Comparison of ENCODE assay signal across 9 cellular contexts in the genomic region with DNA sequence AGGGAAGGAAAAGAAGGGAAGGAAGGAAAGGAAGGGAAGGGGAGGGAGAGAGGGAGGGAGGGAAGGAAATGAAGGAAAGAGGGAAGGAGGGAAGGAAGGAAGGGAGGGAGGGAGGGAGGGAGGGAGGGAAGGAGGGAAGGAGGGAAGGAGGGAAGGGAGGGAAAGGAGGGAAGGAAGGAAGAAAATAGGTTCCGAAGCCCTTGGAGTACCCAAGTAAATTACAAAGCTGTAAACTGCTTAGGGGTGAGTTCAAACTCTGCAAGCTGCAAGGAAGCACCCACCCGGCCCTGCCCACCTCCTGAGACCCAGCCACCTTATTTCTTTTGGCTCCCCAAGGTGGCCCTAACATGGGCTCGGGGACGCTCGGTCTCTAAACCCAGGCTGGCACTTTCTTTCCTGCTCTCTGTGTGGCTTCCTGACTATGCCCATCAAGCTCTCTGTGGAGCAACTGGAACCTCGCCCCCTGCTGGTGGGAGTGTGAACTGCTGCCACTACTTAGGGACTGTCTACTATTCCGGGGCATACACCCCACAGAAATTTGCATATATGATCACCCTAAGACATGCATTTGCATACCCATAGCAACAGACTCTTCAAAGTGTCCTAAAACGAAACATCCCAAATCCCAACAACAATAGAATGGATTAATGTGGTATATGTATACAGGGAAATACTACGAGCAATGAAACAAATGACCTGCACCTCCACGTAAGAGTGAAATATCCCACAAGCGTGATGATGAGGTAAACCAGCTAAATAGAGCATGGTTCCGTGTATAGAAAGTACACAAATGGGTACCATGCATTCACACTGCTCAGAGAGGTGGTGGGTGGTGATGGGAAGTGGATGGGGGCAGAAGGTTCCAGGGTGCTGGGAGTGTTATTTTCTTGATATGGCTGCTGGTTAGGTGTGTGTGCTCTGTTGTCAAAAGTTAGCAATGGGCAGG.
DNase-seq lines count a peak whose midpoint lies in the region; ATAC-seq, FAIRE-seq and TF ChIP-seq lines count a peak whose summit lies in the region.
"Had no signal": no experiment of that assay in that cellular context is flagged by ENCODE, and none has a peak within 500 bp of the region (broad histone marks: within the 10 kb centered on the region; RNA-seq: fewer than 3 reads in every experiment).

No MANE protein-coding gene starts in this region.

- H3K36me3 Mint-ChIP-seq in immature natural killer cell = no peaks in the 10 kb centered on the region

- POLR2A ChIA-PET in RWPE1 (lab: Yijun Ruan, JAX; ENCODE audit: low non-redundant PET) = no interaction called here

- peak overlapping the region in 2 of 6 donors; percentile 63 to 80 for H3K27ac Mint-ChIP-seq in immature natural killer cell

- peaks cover 0 to 3% (median 3%) of the 10 kb centered on the region in 3 donors for H3K27me3 Mint-ChIP-seq in immature natural killer cell (ENCODE audit: low read depth in 3 of 3)

- DNase-seq in NCI-H1436 (lab: John Stamatoyannopoulos, UW) (peak; percentile 4), NCI-H1436 treated with DMSO at 0.1 percent for 48 hours (lab: John Stamatoyannopoulos, UW) (no peak), RWPE1 (ENCODE audit: low spot score) (peak; percentile 2), immature natural killer cell (peak; percentile 60 to 74 (median 61)), frontal cortex (ENCODE audit: low spot score in 2 of 2) (no peak)
- DNase-seq in activated naive CD4-positive, alpha-beta T cell (lab: John Stamatoyannopoulos, UW) = peak; percentile 33 to 71 (median 60)
- peak; percentile 54 for DNase-seq in stimulated activated CD8-positive, alpha-beta memory T cell treated with anti-CD3 and anti-CD28 coated beads, Interleukin-12 subunit alpha, Interleukin-12 subunit beta, amount 100 ng/mL, for 24 hours (ENCODE audit: extremely low read depth)

- H3K4me3 Mint-ChIP-seq in immature natural killer cell = peak overlapping the region in 2 of 5 donors; percentile 42 to 54

- no peaks in the 10 kb centered on the region for H3K9me3 Mint-ChIP-seq in immature natural killer cell

- peak; percentile 60 for ATAC-seq in HG02884 (IDR thresholded peaks at IDR 0.05; ENCODE audit: unreplicated experiment)

- no peak for FAIRE-seq in frontal cortex (lab: Jason Lieb, UNC)

- CTCF ChIA-PET in RWPE1 (lab: Yijun Ruan, JAX) = interaction anchor here (0.8 kb wide), 2 partner anchors 14 to 20 kb away, joined by 3 to 6 read pairs; no protein-coding TSS in a partner anchor

- no peak overlapping the region for H3K27ac ChIP-seq in RWPE1
- H3K27ac ChIP-seq: BLaER1 treated with 17β-estradiol and CSF1 and Interleukin-3, amounts not matched to agents 10 nM and 100 nM had no signal

- H3K4me1 Mint-ChIP-seq in immature natural killer cell = peaks cover 10 to 24% of the 10 kb centered on the region in 2 donors

- peak; percentile 47 for TF ChIP-seq CTCF in RWPE1 (conservative IDR thresholded peaks at IDR 0.05; ENCODE audit: low read depth)

Comparison
In these comparisons a context has a peak if more than half of its experiments do, and no peak if none do; other contexts are left out.
1. DNase-seq: peak in NCI-H1436 (single experiment), RWPE1 (single experiment), activated naive CD4-positive, alpha-beta T cell (4 of 4), immature natural killer cell (3 of 3) and stimulated activated CD8-positive, alpha-beta memory T cell treated with anti-CD3 and anti-CD28 coated beads, Interleukin-12 subunit alpha, Interleukin-12 subunit beta, amount 100 ng/mL, for 24 hours (single experiment); none in NCI-H1436 treated with DMSO at 0.1 percent for 48 hours (single experiment) and frontal cortex (0 of 2).